ENCODE assay signal across 1 cellular context in the genomic region with DNA sequence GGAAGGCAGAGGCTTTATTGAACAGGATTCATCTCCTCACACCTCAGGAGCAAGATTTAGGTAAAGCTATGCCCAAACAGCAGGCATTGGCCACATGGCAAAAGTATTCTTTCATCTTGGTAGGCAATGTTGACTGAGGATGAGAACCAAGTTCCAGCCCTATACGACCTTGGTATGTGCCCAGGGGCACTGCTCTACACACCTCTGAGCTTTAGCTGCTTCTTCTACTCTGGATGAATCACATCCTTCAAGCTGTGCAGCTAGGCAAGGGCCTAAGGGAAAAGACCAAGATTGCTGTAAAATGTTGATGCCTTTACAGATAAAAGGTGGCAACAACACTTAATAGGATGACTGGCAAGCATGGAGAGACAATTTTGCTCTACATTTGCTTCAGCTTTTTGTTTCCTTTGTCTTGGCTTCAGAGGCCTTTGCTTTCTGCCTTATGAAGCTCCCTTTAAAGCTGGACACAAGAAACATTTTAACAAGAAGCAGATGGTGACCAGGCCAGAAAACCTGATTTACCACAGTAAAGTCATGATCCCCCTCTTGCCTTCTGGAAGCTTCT.
TF ChIP-seq lines count a peak whose summit lies in the region.

No MANE protein-coding gene starts in this region.

TF ChIP-seq in IMR-90, 13 proteins besides CTCF, POLR2A, EP300 and RAD21:
- TF ChIP-seq BHLHE40 (IDR thresholded peaks at IDR 0.05; ENCODE audit: low read depth, low read length) = no peak
- TF ChIP-seq CHD1 (IDR thresholded peaks at IDR 0.05; ENCODE audit: low read depth, low read length) = no peak
- TF ChIP-seq MXI1 (IDR thresholded peaks at IDR 0.05; ENCODE audit: borderline replicate concordance, low read depth, low read length) = no peak
- TF ChIP-seq CEBPB (IDR thresholded peaks at IDR 0.05; ENCODE audit: low read depth, low read length) = no peak
- TF ChIP-seq, protein P1, sequence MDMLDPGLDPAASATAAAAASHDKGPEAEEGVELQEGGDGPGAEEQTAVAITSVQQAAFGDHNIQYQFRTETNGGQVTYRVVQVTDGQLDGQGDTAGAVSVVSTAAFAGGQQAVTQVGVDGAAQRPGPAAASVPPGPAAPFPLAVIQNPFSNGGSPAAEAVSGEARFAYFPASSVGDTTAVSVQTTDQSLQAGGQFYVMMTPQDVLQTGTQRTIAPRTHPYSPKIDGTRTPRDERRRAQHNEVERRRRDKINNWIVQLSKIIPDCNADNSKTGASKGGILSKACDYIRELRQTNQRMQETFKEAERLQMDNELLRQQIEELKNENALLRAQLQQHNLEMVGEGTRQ (IDR thresholded peaks at IDR 0.05; ENCODE audit: low read depth, low read length) = no peak
- TF ChIP-seq NFE2L2 (IDR thresholded peaks at IDR 0.05; ENCODE audit: low read depth, low read length) = no peak
- TF ChIP-seq MAFK (IDR thresholded peaks at IDR 0.05; ENCODE audit: low read depth, low read length) = no peak
